ENCODE assay signal across 11 cellular contexts in genomic region chr20:52060794-52061714, GRCh38.
DNase-seq lines count a peak whose midpoint lies in the region; ATAC-seq, FAIRE-seq and TF ChIP-seq lines count a peak whose summit lies in the region.
"Had no signal": no experiment of that assay in that cellular context is flagged by ENCODE, and none has a peak within 500 bp of the region (broad histone marks: within the 10 kb centered on the region; RNA-seq: fewer than 3 reads in every experiment).

No MANE protein-coding gene starts in this region.

- peaks cover 3% of the 10 kb centered on the region for H3K4me1 ChIP-seq in RWPE2 (ENCODE audit: insufficient read depth, poor library complexity, severe bottlenecking)
- no peaks in the 10 kb centered on the region for H3K4me1 ChIP-seq in small intestine (ENCODE audit: control insufficient read depth in 2 of 2, insufficient read depth in 1 of 2, low read depth in 1 of 2, low read length in 1 of 2)

- H3K4me3 ChIP-seq in RWPE2 (ENCODE audit: severe bottlenecking) (no peak overlapping the region), foreskin fibroblast (ENCODE audit: low read depth in 1 of 2, low read length in 2 of 2) (no peak overlapping the region), small intestine (ENCODE audit: low read depth in 1 of 2, low read length in 2 of 2) (no peak overlapping the region)
- H3K4me3 ChIP-seq: BLaER1 treated with 17β-estradiol and CSF1 and Interleukin-3, amounts not matched to agents 10 nM and 100 nM; SK-N-MC had no signal

- TF ChIP-seq CTCF in RWPE2 (IDR thresholded peaks at IDR 0.05; ENCODE audit: poor library complexity, severe bottlenecking) (peak; percentile 94), foreskin fibroblast (IDR thresholded peaks at IDR 0.05; ENCODE audit: low read depth, low read length) (peak; percentile 20)

- FAIRE-seq in small intestine (lab: Jason Lieb, UNC) (no peak), GM12892 (lab: Jason Lieb, UNC) (no peak)

- WGBS in small intestine, 3 donors, result 37 to 42% (median 40%) methylated on average over 11 of the region's 11 CpGs

- H3K27ac ChIP-seq in RWPE2 (ENCODE audit: poor library complexity, severe bottlenecking), result no peak overlapping the region
- H3K27ac ChIP-seq in small intestine (ENCODE audit: low read depth in 1 of 2, low read length in 1 of 2), result no peak overlapping the region
- H3K27ac ChIP-seq: BLaER1 treated with 17β-estradiol and CSF1 and Interleukin-3, amounts not matched to agents 10 nM and 100 nM; SK-N-MC had no signal

- H3K9me3 ChIP-seq in RWPE2 (ENCODE audit: severe bottlenecking) (peaks cover 14% of the 10 kb centered on the region), small intestine (ENCODE audit: control insufficient read depth, low read depth) (no peaks in the 10 kb centered on the region)

- peak; percentile 57 for ATAC-seq in RWPE2 (ENCODE audit: low read depth)
- no peak for ATAC-seq in GM21423 (IDR thresholded peaks at IDR 0.05; ENCODE audit: unreplicated experiment)

- H3K36me3 ChIP-seq in RWPE2 (ENCODE audit: low read depth), result no peaks in the 10 kb centered on the region
- no peaks in the 10 kb centered on the region for H3K36me3 ChIP-seq in small intestine (ENCODE audit: control insufficient read depth in 2 of 2, insufficient read depth in 2 of 2, low read length in 2 of 2)

- peak; percentile 24 for DNase-seq in SIG-M5 treated with dmso at 0.1 percent for 504 hours (lab: John Stamatoyannopoulos, UW; ENCODE audit: unreplicated experiment)
- no peak for DNase-seq in SIG-M5 (lab: John Stamatoyannopoulos, UW)
- DNase-seq in RWPE2 (ENCODE audit: low spot score), result no peak
- DNase-seq in foreskin fibroblast, result peak; percentile 13 to 51
- peak; percentile 28 for DNase-seq in small intestine
- no peak for DNase-seq in NCI-H1694 (lab: John Stamatoyannopoulos, UW)
- no peak for DNase-seq in GM12892 (ENCODE audit: insufficient read length)
- DNase-seq: activated naive CD8-positive, alpha-beta T cell treated with anti-CD3 and anti-CD28 coated beads for 36 hours had no signal

- TF ChIP-seq POLR2A in GM12892 (IDR thresholded peaks at IDR 0.05; ENCODE audit: low read depth, low read length), result no peak

- H3K27me3 ChIP-seq in RWPE2 (ENCODE audit: insufficient read depth, poor library complexity, severe bottlenecking), result no peaks in the 10 kb centered on the region
- no peaks in the 10 kb centered on the region for H3K27me3 ChIP-seq in small intestine (ENCODE audit: control insufficient read depth in 2 of 2, insufficient read depth in 2 of 2, low read length in 2 of 2)
- H3K27me3 ChIP-seq: BLaER1 treated with 17β-estradiol and CSF1 and Interleukin-3, amounts not matched to agents 10 nM and 100 nM had no signal

Comparison
In these comparisons a context has a peak if more than half of its experiments do, and no peak if none do; other contexts are left out.
1. DNase-seq: peak in SIG-M5 treated with dmso at 0.1 percent for 504 hours (single experiment), foreskin fibroblast (2 of 2) and small intestine (single experiment); none in SIG-M5 (single experiment), RWPE2 (single experiment), NCI-H1694 (single experiment) and GM12892 (single experiment).